8 cellular contexts compared by ENCODE assay signal in genomic region chr3:71875461-71875947, GRCh38.
DNase-seq lines count a peak whose midpoint lies in the region; ATAC-seq and TF ChIP-seq lines count a peak whose summit lies in the region.

No MANE protein-coding gene starts in this region.

- no peak overlapping the region for H3K4me3 ChIP-seq in breast epithelium

- H3K27me3 Mint-ChIP-seq in activated B cell treated with CpG ODN at 0.5 μM for 24 hours = peaks cover 31% of the 10 kb centered on the region

- no peaks in the 10 kb centered on the region for H3K9me3 Mint-ChIP-seq in activated B cell treated with CpG ODN at 0.5 μM for 24 hours

- DNase-seq in ACHN (peak; percentile 60), NCI-H1694 treated with DMSO at 0.1 percent for 48 hours (lab: John Stamatoyannopoulos, UW) (peak; percentile 18), activated B cell treated with CpG ODN at 0.5 μM for 24 hours (peak; percentile 70), breast epithelium (ENCODE audit: low spot score in 2 of 2) (peak; percentile 65 to 69), iris pigment epithelial cell (ENCODE audit: low read depth) (peak; percentile 69)
- peak; percentile 37 to 69 for DNase-seq in stimulated activated CD4-positive, alpha-beta T cell treated with anti-CD3 and anti-CD28 coated beads, Interleukin-1b, Interleukin-23, amount 100 ng/mL, for 1 hour (ENCODE audit: low read depth in 2 of 2)

- TF ChIP-seq POLR2A in breast epithelium (IDR thresholded peaks at IDR 0.05) = no peak

- POLR2A ChIA-PET in activated B cell treated with CpG ODN at 0.5 μM for 24 hours (lab: Charles Lee) = interaction anchor here (1.0 to 1.5 kb wide), 2 partner anchors 288 to 944 kb away, joined by 3 read pairs; no protein-coding TSS in a partner anchor

- H3K27me3 ChIP-seq in breast epithelium = no peaks in the 10 kb centered on the region

- intact Hi-C loops in activated B cell treated with CpG ODN at 0.5 μM for 24 hours (cut with micrococcal nuclease) (loop anchor here (1.0 to 10.0 kb wide), 12 partner anchors 29 to 1211 kb away; partner anchors contain the start of gene RYBP), breast epithelium (cut with DNase I; ENCODE audit: low total_unique reads) (no loop called here)

- H3K27ac Mint-ChIP-seq in activated B cell treated with CpG ODN at 0.5 μM for 24 hours = no peak overlapping the region

- H3K4me1 ChIP-seq in breast epithelium = no peaks in the 10 kb centered on the region

- H3K9me3 ChIP-seq in breast epithelium = no peaks in the 10 kb centered on the region

- TF ChIP-seq CTCF in activated B cell treated with CpG ODN at 0.5 μM for 24 hours (IDR thresholded peaks at IDR 0.05) (no peak), breast epithelium (IDR thresholded peaks at IDR 0.05) (peak; percentile 53 to 80 (median 78))

- no peaks in the 10 kb centered on the region for H3K36me3 ChIP-seq in breast epithelium

- peaks cover 13% of the 10 kb centered on the region for H3K4me1 Mint-ChIP-seq in activated B cell treated with CpG ODN at 0.5 μM for 24 hours

- H3K27ac ChIP-seq in breast epithelium = no peak overlapping the region

- ATAC-seq in GM18511 (IDR thresholded peaks at IDR 0.05; ENCODE audit: unreplicated experiment) = peak; percentile 97
- ATAC-seq in HG02973 (IDR thresholded peaks at IDR 0.05; ENCODE audit: unreplicated experiment) = peak; percentile 85
- ATAC-seq in activated B cell treated with CpG ODN at 0.5 μM for 24 hours (ENCODE audit: low read depth) = peak; percentile 99

- in situ Hi-C loops in ACHN (cut with HindIII; ENCODE audit: low pct_ligation_motif_present, low pct_unique_long_range_greater_than_20kb, low sequenced_read_pairs) = no loop called here

- H3K36me3 Mint-ChIP-seq in activated B cell treated with CpG ODN at 0.5 μM for 24 hours (ENCODE audit: low read depth) = no peaks in the 10 kb centered on the region

- H3K4me3 Mint-ChIP-seq in activated B cell treated with CpG ODN at 0.5 μM for 24 hours = no peak overlapping the region

- CTCF ChIA-PET in activated B cell treated with CpG ODN at 0.5 μM for 24 hours (lab: Charles Lee) = interaction anchor here (0.6 to 6.5 kb wide), 27 partner anchors 9 to 998 kb away, joined by 3 to 113 read pairs (median 4); no protein-coding TSS in a partner anchor

Comparison
In these comparisons a context has a peak if more than half of its experiments do, and no peak if none do; other contexts are left out.
1. DNase-seq: peak in every context shown above with its lines; median percentile 70 in activated B cell treated with CpG ODN at 0.5 μM for 24 hours; 69 in iris pigment epithelial cell; 67 in breast epithelium; 60 in ACHN; 53 in stimulated activated CD4-positive, alpha-beta T cell treated with anti-CD3 and anti-CD28 coated beads, Interleukin-1b, Interleukin-23, amount 100 ng/mL, for 1 hour; 18 in NCI-H1694 treated with DMSO at 0.1 percent for 48 hours.